Comparison of ENCODE assay signal across 9 cellular contexts in the genomic region with DNA sequence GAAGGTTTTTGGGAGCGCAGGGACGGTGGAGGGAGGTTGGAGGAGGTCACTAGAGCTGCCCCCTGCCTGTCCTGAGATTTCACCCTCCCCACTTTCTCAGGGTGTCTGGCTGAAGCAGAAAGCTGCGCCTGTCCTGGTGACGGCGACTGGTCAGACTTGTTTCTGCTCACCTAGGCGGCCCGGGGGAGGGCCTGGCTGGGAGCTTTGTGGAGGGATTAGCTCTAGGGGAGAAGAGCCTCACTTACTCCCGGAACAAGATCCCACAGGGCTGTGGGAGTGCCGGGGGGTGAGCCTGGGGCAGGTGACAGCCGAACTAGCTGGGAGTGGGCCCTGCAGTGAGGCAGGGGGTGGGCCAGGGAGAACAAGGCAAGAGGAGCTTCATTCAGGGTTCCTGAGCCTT. TPM values are rescaled to one million over a fixed set of nuclear protein-coding genes. Genes with fewer than 3 reads are reported as not detected.
DNase-seq lines count a peak whose midpoint lies in the region; ATAC-seq and TF ChIP-seq lines count a peak whose summit lies in the region.
"Had no signal": no experiment of that assay in that cellular context is flagged by ENCODE, and none has a peak within 500 bp of the region (broad histone marks: within the 10 kb centered on the region; RNA-seq: fewer than 3 reads in every experiment).

No MANE protein-coding gene starts in this region.

- no peak for TF ChIP-seq CTCF in body of pancreas (IDR thresholded peaks at IDR 0.05)

- ATAC-seq in body of pancreas = peak; percentile 68
- ATAC-seq in GM21576 (IDR thresholded peaks at IDR 0.05; ENCODE audit: unreplicated experiment) = no peak
- no peak for ATAC-seq in GM18520 (IDR thresholded peaks at IDR 0.05; ENCODE audit: unreplicated experiment)

- H3K36me3 ChIP-seq in BLaER1 treated with 17β-estradiol and CSF1 and Interleukin-3, amounts not matched to agents 10 nM and 100 nM = peaks cover 0 to 62% (median 27%) of the 10 kb centered on the region in 11 experiments; a peak in 16 of 22 replicates
- 0 out of 2 replicates have a peak, but pooled peaks cover 5% of the 10 kb centered on the region for H3K36me3 ChIP-seq in HUES6 (ENCODE audit: control insufficient read depth, insufficient read depth, low read length)
- H3K36me3 ChIP-seq in body of pancreas (replicated peaks in 1 of 2; ENCODE audit: insufficient read depth in 1 of 2, low read depth in 2 of 2) = no peaks in the 10 kb centered on the region

- intact Hi-C loops in body of pancreas (cut with DNase I) = no loop called here

- H3K9me3 ChIP-seq in BLaER1 treated with 17β-estradiol and CSF1 and Interleukin-3, amounts not matched to agents 10 nM and 100 nM (replicated peaks in 1 of 11) = no peaks in the 10 kb centered on the region
- H3K9me3 ChIP-seq in HUES6 (ENCODE audit: control insufficient read depth, insufficient read depth, low read depth, low read length) (no peaks in the 10 kb centered on the region), body of pancreas (no peaks in the 10 kb centered on the region)

- H3K9ac ChIP-seq in BLaER1 treated with 17β-estradiol and CSF1 and Interleukin-3, amounts not matched to agents 10 nM and 100 nM = peak overlapping the region; percentile 31 to 84 (median 71); a peak in 21 of 22 replicates
- H3K9ac ChIP-seq in HUES6 (ENCODE audit: low read length) = peak overlapping the region; percentile 63

- peak overlapping the region in 8 of 10 experiments; percentile 9 to 60 (median 45); a peak in 14 of 20 replicates for H3K4me3 ChIP-seq in BLaER1 treated with 17β-estradiol and CSF1 and Interleukin-3, amounts not matched to agents 10 nM and 100 nM
- H3K4me3 ChIP-seq in HUES6 (ENCODE audit: low read depth, low read length) (peak overlapping the region; percentile 24; the same call in 1 of the 2 replicates), body of pancreas (no peak overlapping the region)

- 33 to 56% methylated on average over 5 to 10 of the region's 10 CpGs for WGBS in body of pancreas, 2 donors

- H3K27me3 ChIP-seq in BLaER1 treated with 17β-estradiol and CSF1 and Interleukin-3, amounts not matched to agents 10 nM and 100 nM = no peaks in the 10 kb centered on the region
- H3K27me3 ChIP-seq in HUES6 (ENCODE audit: control insufficient read depth, insufficient read depth, low read length) (no peaks in the 10 kb centered on the region), body of pancreas (no peaks in the 10 kb centered on the region)

- peaks cover 87 to 100% (median 99%) of the 10 kb centered on the region in 11 experiments for H4K20me1 ChIP-seq in BLaER1 treated with 17β-estradiol and CSF1 and Interleukin-3, amounts not matched to agents 10 nM and 100 nM

- peak overlapping the region in 10 of 11 experiments; percentile 5 to 96 (median 82); a peak in 18 of 22 replicates for H3K27ac ChIP-seq in BLaER1 treated with 17β-estradiol and CSF1 and Interleukin-3, amounts not matched to agents 10 nM and 100 nM
- H3K27ac ChIP-seq in HUES6 (ENCODE audit: low read depth, low read length) (peak overlapping the region; percentile 75), body of pancreas (peak overlapping the region; percentile 55 to 86 (median 82))

- peak overlapping the region; percentile 88 to 100 (median 96) for H3K4me2 ChIP-seq in BLaER1 treated with 17β-estradiol and CSF1 and Interleukin-3, amounts not matched to agents 10 nM and 100 nM

- peaks cover 68 to 93% (median 90%) of the 10 kb centered on the region in 10 experiments for H3K4me1 ChIP-seq in BLaER1 treated with 17β-estradiol and CSF1 and Interleukin-3, amounts not matched to agents 10 nM and 100 nM
- H3K4me1 ChIP-seq in HUES6 (ENCODE audit: control insufficient read depth, insufficient read depth, low read length) = peaks cover 63% of the 10 kb centered on the region
- peaks cover 93% of the 10 kb centered on the region for H3K4me1 ChIP-seq in body of pancreas

- TF ChIP-seq POLR2A in body of pancreas (IDR thresholded peaks at IDR 0.05) = peak in 2 of 3 donors; percentile 52 to 57

- DNase-seq in body of pancreas (peak; percentile 62 to 78 (median 76)), mucosa of gallbladder (ENCODE audit: low spot score) (peak; percentile 67), dermis blood vessel endothelial cell (no peak), Ammon's horn (ENCODE audit: low spot score) (no peak)
- DNase-seq: NCI-H2029 treated with DMSO at 0.1 percent for 48 hours had no signal

RNA-seq across cellular contexts. Expression of gene NHERF1, which starts 11.5 kb away (rescaled TPM):
- 10 to 100 TPM; 56.6 to 64.9 TPM for total RNA-seq in body of pancreas
- total RNA-seq in mucosa of gallbladder = 568 TPM
- total RNA-seq in dermis blood vessel endothelial cell = 10.4 and 22.5 TPM in 2 replicates

RNA-seq across cellular contexts. Expression of gene NAT9, which starts 16.2 kb away (rescaled TPM):
- total RNA-seq in body of pancreas = 10 to 100 TPM; 21.8 to 23.3 TPM
- 43.7 TPM for total RNA-seq in mucosa of gallbladder
- 29.9 and 37.6 TPM in 2 replicates for total RNA-seq in dermis blood vessel endothelial cell

RNA-seq across cellular contexts. Expression of gene RAB37, which starts 22.9 kb away (rescaled TPM):
- total RNA-seq in body of pancreas (under 1 TPM; 0.66 to 0.78 TPM), mucosa of gallbladder (5.1 TPM), dermis blood vessel endothelial cell (0.17 and 0.37 TPM in 2 replicates)

RNA-seq across cellular contexts. Expression of gene CD300LF, which starts 47.2 kb away (rescaled TPM):
- total RNA-seq in body of pancreas (not detected), mucosa of gallbladder (1.8 TPM), dermis blood vessel endothelial cell (not detected in 2 replicates)

Comparison
In these comparisons a context has a peak if more than half of its experiments do, and no peak if none do; other contexts are left out.
1. H3K4me3 ChIP-seq: peak in BLaER1 treated with 17β-estradiol and CSF1 and Interleukin-3, amounts not matched to agents 10 nM and 100 nM (8 of 10) and HUES6 (single experiment); none in body of pancreas (0 of 2).
2. DNase-seq: peak in body of pancreas (4 of 4) and mucosa of gallbladder (single experiment); none in dermis blood vessel endothelial cell (single experiment) and Ammon's horn (single experiment).
3. Peak in every context shown above with its lines, with median percentiles within 50 percentile points of each other: H3K27ac ChIP-seq.